Comparison of ENCODE assay signal across 37 cellular contexts in genomic region chr3:185856652-185857051, GRCh38.
"Had no signal": no experiment of that assay in that cellular context is flagged by ENCODE, and none has a peak within 500 bp of the region (broad histone marks: within the 10 kb centered on the region; RNA-seq: fewer than 3 reads in every experiment).

No MANE protein-coding gene starts in this region.

- FAIRE-seq: astrocyte, TTC549 had no signal

- H3K4me3 Mint-ChIP-seq: activated CD4-positive, alpha-beta memory T cell treated with anti-CD3 and anti-CD28 coated beads, Interleukin-2, amount 10 ng/mL, durations not matched to agents 7 days and 5 days; activated CD4-positive, alpha-beta T cell treated with anti-CD3 and anti-CD28 coated beads for 36 hours; activated CD4-positive, alpha-beta T cell treated with anti-CD3 and anti-CD28 coated beads, Interleukin-2, amount 10 ng/mL, durations not matched to agents 7 days and 5 days; activated CD8-positive, alpha-beta memory T cell treated with anti-CD3 and anti-CD28 coated beads, Interleukin-2, amount 10 ng/mL, durations not matched to agents 7 days and 5 days; activated CD8-positive, alpha-beta T cell treated with anti-CD3 and anti-CD28 coated beads, Interleukin-2, amount 10 ng/mL, durations not matched to agents 7 days and 5 days; activated naive CD4-positive, alpha-beta T cell treated with anti-CD3 and anti-CD28 coated beads, Interleukin-2, amount 10 ng/mL, durations not matched to agents 7 days and 5 days; activated naive CD4-positive, alpha-beta T cell treated with anti-CD3 and anti-CD28 coated beads, Interleukin-2, amount 50 U/mL, for 24 hours; activated naive CD8-positive, alpha-beta T cell; activated naive CD8-positive, alpha-beta T cell treated with anti-CD3 and anti-CD28 coated beads, Interleukin-2, amount 10 ng/mL, durations not matched to agents 7 days and 5 days; activated naive CD8-positive, alpha-beta T cell treated with anti-CD3 and anti-CD28 coated beads, Interleukin-2, amount 50 U/mL, for 24 hours; activated T-cell treated with anti-CD3 and anti-CD28 coated beads, Interleukin-2, amount 50 U/mL, for 24 hours; T-helper 1 cell treated with Interleukin-12 subunit alpha and Interleukin-12 subunit beta and Interleukin-4 antibody, amounts not matched to agents 30 μg/mL and 1 μg/mL, for 36 hours; T-helper 2 cell treated with Interferon-gamma antibody and Interleukin-4, amounts not matched to agents 5 μg/mL and 100 μg/mL, for 36 hours had no signal

- H3K27me3 ChIP-seq: body of pancreas, brain microvascular endothelial cell, breast epithelium had no signal

- H3K4me1 ChIP-seq: body of pancreas, breast epithelium had no signal

- H3K36me3 Mint-ChIP-seq: activated CD8-positive, alpha-beta memory T cell treated with anti-CD3 and anti-CD28 coated beads, Interleukin-2, amount 10 ng/mL, durations not matched to agents 7 days and 5 days; activated naive CD4-positive, alpha-beta T cell treated with anti-CD3 and anti-CD28 coated beads, Interleukin-2, amount 10 ng/mL, durations not matched to agents 7 days and 5 days; activated naive CD8-positive, alpha-beta T cell treated with anti-CD3 and anti-CD28 coated beads, Interleukin-2, amount 10 ng/mL, durations not matched to agents 7 days and 5 days had no signal

- ATAC-seq: activated CD4-positive, alpha-beta T cell treated with anti-CD3 and anti-CD28 coated beads for 36 hours; activated CD4-positive, CD25-positive, alpha-beta regulatory T cell treated with anti-CD3 and anti-CD28 coated beads, Interleukin-2, amount 50 U/mL, for 24 hours; activated CD8-positive, alpha-beta memory T cell treated with anti-CD3 and anti-CD28 coated beads, Interleukin-2, amount 10 ng/mL, durations not matched to agents 7 days and 5 days; activated CD8-positive, alpha-beta T cell treated with anti-CD3 and anti-CD28 coated beads, Interleukin-2, amount 10 ng/mL, durations not matched to agents 7 days and 5 days; activated naive CD8-positive, alpha-beta T cell treated with anti-CD3 and anti-CD28 coated beads, Interleukin-2, amount 50 U/mL, for 24 hours; body of pancreas had no signal

- H3K27ac Mint-ChIP-seq: activated CD4-positive, alpha-beta memory T cell treated with anti-CD3 and anti-CD28 coated beads, Interleukin-2, amount 10 ng/mL, durations not matched to agents 7 days and 5 days; activated CD4-positive, alpha-beta T cell treated with anti-CD3 and anti-CD28 coated beads for 36 hours; activated CD4-positive, alpha-beta T cell treated with anti-CD3 and anti-CD28 coated beads, Interleukin-2, amount 10 ng/mL, durations not matched to agents 7 days and 5 days; activated CD8-positive, alpha-beta memory T cell treated with anti-CD3 and anti-CD28 coated beads, Interleukin-2, amount 10 ng/mL, durations not matched to agents 7 days and 5 days; activated CD8-positive, alpha-beta T cell treated with anti-CD3 and anti-CD28 coated beads, Interleukin-2, amount 10 ng/mL, durations not matched to agents 7 days and 5 days; activated naive CD4-positive, alpha-beta T cell treated with anti-CD3 and anti-CD28 coated beads, Interleukin-2, amount 10 ng/mL, durations not matched to agents 7 days and 5 days; activated naive CD4-positive, alpha-beta T cell treated with anti-CD3 and anti-CD28 coated beads, Interleukin-2, amount 50 U/mL, for 24 hours; activated naive CD8-positive, alpha-beta T cell; activated naive CD8-positive, alpha-beta T cell treated with anti-CD3 and anti-CD28 coated beads, Interleukin-2, amount 10 ng/mL, durations not matched to agents 7 days and 5 days; activated naive CD8-positive, alpha-beta T cell treated with anti-CD3 and anti-CD28 coated beads, Interleukin-2, amount 50 U/mL, for 24 hours; activated T-cell treated with anti-CD3 and anti-CD28 coated beads, Interleukin-2, amount 50 U/mL, for 24 hours; activated T-helper 2 cell treated with anti-CD3 and anti-CD28 coated beads, Interferon-gamma antibody, Interleukin-2, Interleukin-4, amounts not matched to agents 10 μg/mL and 5 μg/mL and 100 μg/mL, durations not matched to agents 14 hours and 24 hours and 36 hours; T-helper 1 cell treated with Interleukin-12 subunit alpha and Interleukin-12 subunit beta and Interleukin-4 antibody, amounts not matched to agents 30 μg/mL and 1 μg/mL, for 36 hours; T-helper 2 cell treated with Interferon-gamma antibody and Interleukin-4, amounts not matched to agents 5 μg/mL and 100 μg/mL, for 36 hours had no signal

- H3K27me3 Mint-ChIP-seq: activated CD4-positive, alpha-beta T cell treated with anti-CD3 and anti-CD28 coated beads for 36 hours; activated naive CD4-positive, alpha-beta T cell treated with anti-CD3 and anti-CD28 coated beads, Interleukin-2, amount 50 U/mL, for 24 hours had no signal

- H3K9me3 ChIP-seq: body of pancreas had no signal

- DNase-seq: activated CD4-positive, alpha-beta memory T cell treated with anti-CD3 and anti-CD28 coated beads, Interleukin-2, amount 10 ng/mL, durations not matched to agents 7 days and 5 days; activated CD4-positive, alpha-beta T cell treated with anti-CD3 and anti-CD28 coated beads for 1 hour; activated CD4-positive, alpha-beta T cell treated with anti-CD3 and anti-CD28 coated beads for 36 hours; activated CD4-positive, alpha-beta T cell treated with anti-CD3 and anti-CD28 coated beads for 48 hours; activated CD4-positive, alpha-beta T cell treated with anti-CD3 and anti-CD28 coated beads, Interleukin-2, amount 10 ng/mL, durations not matched to agents 7 days and 5 days; activated CD4-positive, alpha-beta T cell treated with anti-CD3 and anti-CD28 coated beads, Interleukin-2, amount 50 U/mL, for 48 hours; activated CD4-positive, CD25-positive, alpha-beta regulatory T cell; activated CD8-positive, alpha-beta memory T cell treated with anti-CD3 and anti-CD28 coated beads for 24 hours; activated CD8-positive, alpha-beta memory T cell treated with anti-CD3 and anti-CD28 coated beads, Interleukin-2, amount 10 ng/mL, durations not matched to agents 7 days and 5 days; activated CD8-positive, alpha-beta memory T cell treated with anti-CD3 and anti-CD28 coated beads, Interleukin-2, amount 50 U/mL, for 48 hours; activated CD8-positive, alpha-beta T cell treated with anti-CD3 and anti-CD28 coated beads, Interleukin-2, amount 10 ng/mL, durations not matched to agents 7 days and 5 days; activated effector memory CD4-positive, alpha-beta T cell treated with Interleukin-2 at 50 U/mL for 16 hours; activated gamma-delta T cell; activated naive CD4-positive, alpha-beta T cell treated with anti-CD3 and anti-CD28 coated beads, Interleukin-2, amount 10 ng/mL, durations not matched to agents 7 days and 5 days; activated naive CD4-positive, alpha-beta T cell treated with Interleukin-2 at 50 U/mL for 16 hours; activated naive CD8-positive, alpha-beta T cell treated with anti-CD3 and anti-CD28 coated beads, Interleukin-2, amount 10 ng/mL, durations not matched to agents 7 days and 5 days; activated naive CD8-positive, alpha-beta T cell treated with anti-CD3 and anti-CD28 coated beads, Interleukin-2, amount 50 U/mL, for 24 hours; activated T-cell treated with anti-CD3 and anti-CD28 coated beads, Interleukin-2, amount 50 U/mL, for 24 hours; activated T-cell treated with anti-CD3 and anti-CD28 coated beads, Interleukin-2, amount 50 U/mL, for 48 hours; amygdala; aorta; body of pancreas; brain microvascular endothelial cell; central memory CD4-positive, alpha-beta T cell; T-helper 1 cell; T-helper 2 cell; T-helper 9 cell had no signal

- H3K4me3 ChIP-seq: body of pancreas, breast epithelium had no signal

- H3K9me3 Mint-ChIP-seq: activated naive CD4-positive, alpha-beta T cell treated with anti-CD3 and anti-CD28 coated beads, Interleukin-2, amount 10 ng/mL, durations not matched to agents 7 days and 5 days had no signal

- H3K27ac ChIP-seq: body of pancreas, brain microvascular endothelial cell, breast epithelium, VCaP had no signal

- H3K4me1 Mint-ChIP-seq: activated CD4-positive, alpha-beta memory T cell treated with anti-CD3 and anti-CD28 coated beads, Interleukin-2, amount 10 ng/mL, durations not matched to agents 7 days and 5 days; activated CD4-positive, alpha-beta T cell treated with anti-CD3 and anti-CD28 coated beads for 36 hours; activated CD4-positive, alpha-beta T cell treated with anti-CD3 and anti-CD28 coated beads, Interleukin-2, amount 10 ng/mL, durations not matched to agents 7 days and 5 days; activated CD8-positive, alpha-beta memory T cell treated with anti-CD3 and anti-CD28 coated beads, Interleukin-2, amount 10 ng/mL, durations not matched to agents 7 days and 5 days; activated naive CD4-positive, alpha-beta T cell treated with anti-CD3 and anti-CD28 coated beads, Interleukin-2, amount 10 ng/mL, durations not matched to agents 7 days and 5 days; activated naive CD4-positive, alpha-beta T cell treated with anti-CD3 and anti-CD28 coated beads, Interleukin-2, amount 50 U/mL, for 24 hours; activated naive CD8-positive, alpha-beta T cell treated with anti-CD3 and anti-CD28 coated beads, Interleukin-2, amount 10 ng/mL, durations not matched to agents 7 days and 5 days; activated naive CD8-positive, alpha-beta T cell treated with anti-CD3 and anti-CD28 coated beads, Interleukin-2, amount 50 U/mL, for 24 hours had no signal

- H3K36me3 ChIP-seq: brain microvascular endothelial cell, breast epithelium had no signal
